ENCODE assay signal across 8 cellular contexts in the genomic region with DNA sequence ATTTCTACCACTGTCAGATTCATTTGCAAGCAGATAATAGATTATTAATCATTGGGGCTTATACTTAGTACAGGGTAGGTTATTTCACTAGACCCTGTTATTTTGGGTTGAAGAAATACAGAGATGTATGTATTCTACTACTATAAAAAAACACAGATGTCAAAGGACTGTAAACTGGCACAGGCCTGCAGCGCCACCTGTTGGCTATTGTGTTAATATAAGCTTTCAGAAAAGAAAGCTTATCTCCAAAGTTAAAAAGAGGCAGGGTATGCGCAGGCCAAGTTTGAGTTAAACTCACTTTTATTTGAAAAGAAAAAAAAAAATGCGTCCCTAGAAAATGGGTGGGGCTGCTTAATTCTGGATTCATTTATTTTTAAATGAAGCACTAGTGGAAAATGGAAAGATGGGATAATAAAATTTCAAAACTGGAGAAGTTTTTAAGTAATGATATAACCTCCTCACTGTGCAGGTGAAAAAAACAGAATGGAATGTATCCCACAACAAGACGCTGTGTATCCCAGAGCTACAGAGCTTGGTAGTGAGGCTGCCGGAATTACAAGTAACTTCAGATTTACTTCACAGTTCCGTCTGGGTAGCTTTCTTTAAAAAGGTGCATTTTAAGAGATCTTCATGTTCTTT.
DNase-seq lines count a peak whose midpoint lies in the region; ATAC-seq and TF ChIP-seq lines count a peak whose summit lies in the region.

No MANE protein-coding gene starts in this region.

- H3K4me1 Mint-ChIP-seq in natural killer cell: no peaks in the 10 kb centered on the region

- no peaks in the 10 kb centered on the region for H3K27me3 ChIP-seq in esophagus squamous epithelium

- 37 to 42% methylated on average over 6 of the region's 6 CpGs for WGBS in esophagus squamous epithelium, 2 donors

- intact Hi-C loops in esophagus squamous epithelium (cut with DNase I) (no loop called here), natural killer cell (cut with micrococcal nuclease) (loop anchor here (5.0 to 10.0 kb wide), 2 partner anchors 493 to 1534 kb away; no protein-coding TSS in a partner anchor)

- H3K4me3 ChIP-seq in esophagus squamous epithelium: no peak overlapping the region

- no peaks in the 10 kb centered on the region for H3K9me3 Mint-ChIP-seq in natural killer cell

- TF ChIP-seq POLR2A in esophagus squamous epithelium (IDR thresholded peaks at IDR 0.05): no peak

- H3K36me3 Mint-ChIP-seq in natural killer cell: no peaks in the 10 kb centered on the region

- H3K9me3 ChIP-seq in esophagus squamous epithelium: no peaks in the 10 kb centered on the region

- peaks cover 0 to 5% (median 0%) of the 10 kb centered on the region in 3 donors for H3K4me1 ChIP-seq in esophagus squamous epithelium

- H3K36me3 ChIP-seq in esophagus squamous epithelium: no peaks in the 10 kb centered on the region

- peaks cover 0 to 8% of the 10 kb centered on the region in 2 donors for H3K27me3 Mint-ChIP-seq in natural killer cell (ENCODE audit: low read depth in 2 of 2)

- no peak overlapping the region for H3K4me3 Mint-ChIP-seq in natural killer cell

- H3K27ac Mint-ChIP-seq in natural killer cell: no peak overlapping the region

- peak; percentile 47 to 85 (median 76) for TF ChIP-seq CTCF in esophagus squamous epithelium (IDR thresholded peaks at IDR 0.05)
- peak; percentile 91 for TF ChIP-seq CTCF in natural killer cell (IDR thresholded peaks at IDR 0.05)

- ATAC-seq in HG03175 (IDR thresholded peaks at IDR 0.05; ENCODE audit: unreplicated experiment) (peak; percentile 74), natural killer cell (peak in 2 of 3 donors; percentile 49 to 62), HG03280 (IDR thresholded peaks at IDR 0.05; ENCODE audit: unreplicated experiment) (no peak)

- no peak overlapping the region for H3K27ac ChIP-seq in esophagus squamous epithelium

- DNase-seq in GF-D8 (lab: John Stamatoyannopoulos, UW) (peak; percentile 7), OCI-M1 (lab: John Stamatoyannopoulos, UW) (peak; percentile 88), activated T-cell treated with anti-CD3 and anti-CD28 coated beads for 4 hours (peak; percentile 62), esophagus squamous epithelium (lab: John Stamatoyannopoulos, UW) (no peak), natural killer cell (peak; percentile 24)
- peak; percentile 8 to 68 (median 50) for DNase-seq in stimulated activated naive CD4-positive, alpha-beta T cell (lab: John Stamatoyannopoulos, UW)
